14 cellular contexts compared by ENCODE assay signal in genomic region chr13:103031332-103031873, GRCh38. TPM values are rescaled to one million over a fixed set of nuclear protein-coding genes. Genes with fewer than 3 reads are reported as not detected.
A peak's percentile ranks its signal among the peaks of the same experiment; 100 is the strongest.
DNase-seq lines count a peak whose midpoint lies in the region; ATAC-seq and TF ChIP-seq lines count a peak whose summit lies in the region.
"Had no signal": no experiment of that assay in that cellular context is flagged by ENCODE, and none has a peak within 500 bp of the region (broad histone marks: within the 10 kb centered on the region; RNA-seq: fewer than 3 reads in every experiment).

No MANE protein-coding gene starts in this region.

- peak; percentile 87 for ATAC-seq in GM18520 (IDR thresholded peaks at IDR 0.05; ENCODE audit: unreplicated experiment)
- ATAC-seq in GM21526 (IDR thresholded peaks at IDR 0.05; ENCODE audit: low FRiP score, unreplicated experiment), result peak; percentile 92
- peak; percentile 91 for ATAC-seq in HG03135 (IDR thresholded peaks at IDR 0.05; ENCODE audit: unreplicated experiment)
- ATAC-seq: mucosa of descending colon had no signal

- no peak overlapping the region for H3K4me3 ChIP-seq in fibroblast of villous mesenchyme (ENCODE audit: low read depth, low read length)
- H3K4me3 ChIP-seq: cardiac muscle cell, mucosa of descending colon had no signal

- no peak for TF ChIP-seq CTCF in fibroblast of villous mesenchyme (IDR thresholded peaks at IDR 0.05; ENCODE audit: insufficient read depth, low read depth, low read length)

- DNase-seq in fibroblast of villous mesenchyme (ENCODE audit: low read depth) (peak; percentile 39), HT-29 (ENCODE audit: low spot score) (no peak), NCI-H2029 (lab: John Stamatoyannopoulos, UW) (no peak)
- DNase-seq in stimulated activated CD4-positive, alpha-beta T cell treated with anti-CD3 and anti-CD28 coated beads, Interleukin-2, amount 100 ng/mL, for 48 hours, result no peak
- DNase-seq in activated CD8-positive, alpha-beta memory T cell treated with anti-CD3 and anti-CD28 coated beads for 24 hours, result no peak
- DNase-seq: activated T-cell treated with anti-CD3 and anti-CD28 coated beads, Interleukin-2, amount 50 U/mL, for 48 hours; DMS 273 treated with DMSO at 0.1 percent for 48 hours; mucosa of descending colon; SK-N-SH had no signal

RNA-seq across cellular contexts. Expression of gene SLC10A2, which starts 34.8 kb away (rescaled TPM):
- total RNA-seq in fibroblast of villous mesenchyme, result not detected in 2 replicates
- not detected in 2 replicates for total RNA-seq in HT-29 (2014; rRNA removed; shearing (Covaris generic))
- total RNA-seq: cardiac muscle cell, glomerular endothelial cell had no signal
